15 cellular contexts compared by ENCODE assay signal in genomic region chr5:124156408-124157027, GRCh38.
DNase-seq lines count a peak whose midpoint lies in the region; ATAC-seq and TF ChIP-seq lines count a peak whose summit lies in the region.
"Had no signal": no experiment of that assay in that cellular context is flagged by ENCODE, and none has a peak within 500 bp of the region (broad histone marks: within the 10 kb centered on the region; RNA-seq: fewer than 3 reads in every experiment).

No MANE protein-coding gene starts in this region.

- CTCF ChIA-PET in A673 (lab: Charles Lee) = no interaction called here

- peaks cover 22% of the 10 kb centered on the region for H3K9me3 Mint-ChIP-seq in chondrocyte (ENCODE audit: low read depth)
- peaks cover 43% of the 10 kb centered on the region for H3K9me3 Mint-ChIP-seq in neural progenitor cell

- no peak overlapping the region for H2AFZ ChIP-seq in neural progenitor cell (replicated peaks)

- intact Hi-C loops in A673 (cut with micrococcal nuclease; ENCODE audit: unreplicated experiment) = no loop called here
- intact Hi-C loops in left lung (cut with DNase I) = no loop called here

- peaks cover 9% of the 10 kb centered on the region for H3K4me1 Mint-ChIP-seq in chondrocyte (ENCODE audit: low read depth)
- H3K4me1 Mint-ChIP-seq in neural progenitor cell = peaks cover 1% of the 10 kb centered on the region

- H3K4me3 Mint-ChIP-seq in chondrocyte (ENCODE audit: unreplicated experiment) (no peak overlapping the region), neural progenitor cell (no peak overlapping the region)

- POLR2A ChIA-PET in A673 (lab: Charles Lee; ENCODE audit: low non-redundant PET) = no interaction called here

- no peaks in the 10 kb centered on the region for H4K20me1 ChIP-seq in neural progenitor cell (ENCODE audit: low read depth)

- H3K4me1 ChIP-seq in A673 (ENCODE audit: insufficient read depth, low read length, poor library complexity, severe bottlenecking) (no peaks in the 10 kb centered on the region), left lung (peaks cover 3 to 14% of the 10 kb centered on the region in 2 donors), neural progenitor cell (no peaks in the 10 kb centered on the region)
- H3K4me1 ChIP-seq: colonic mucosa had no signal

- in situ Hi-C loops in astrocyte of the spinal cord (cut with HindIII; ENCODE audit: low sequenced_read_pairs) = no loop called here

- ATAC-seq in left lung (peak; percentile 69), GM18505 (IDR thresholded peaks at IDR 0.05; ENCODE audit: unreplicated experiment) (no peak)
- ATAC-seq: foreskin keratinocyte, T-cell had no signal

- H3K36me3 ChIP-seq in A673 (ENCODE audit: insufficient read depth, low read length, poor library complexity, severe bottlenecking) (no peaks in the 10 kb centered on the region), left lung (no peaks in the 10 kb centered on the region), neural progenitor cell (no peaks in the 10 kb centered on the region)
- H3K36me3 ChIP-seq: colonic mucosa had no signal

- H3K27ac ChIP-seq in A673 (ENCODE audit: low read depth, low read length, poor library complexity, severe bottlenecking) (no peak overlapping the region), left lung (no peak overlapping the region), neural progenitor cell (no peak overlapping the region)
- H3K27ac ChIP-seq: colonic mucosa, foreskin keratinocyte, HL-60 had no signal

- TF ChIP-seq POLR2A in GM18505 (IDR thresholded peaks at IDR 0.05; ENCODE audit: borderline replicate concordance, extremely low read depth, insufficient read depth, insufficient read length) = no peak

- H3K27ac Mint-ChIP-seq in chondrocyte (ENCODE audit: unreplicated experiment) (no peak overlapping the region), neural progenitor cell (no peak overlapping the region)

- no peak overlapping the region for H3K9ac ChIP-seq in neural progenitor cell

- H3K4me3 ChIP-seq in A673 (ENCODE audit: low read depth, low read length, poor library complexity, severe bottlenecking) (no peak overlapping the region), astrocyte of the spinal cord (ENCODE audit: low read depth, low read length) (no peak overlapping the region), left lung (no peak overlapping the region), neural progenitor cell (no peak overlapping the region)
- H3K4me3 ChIP-seq: colonic mucosa had no signal

- H3K27me3 ChIP-seq in A673 (replicated peaks; ENCODE audit: insufficient read depth, low read depth, low read length, poor library complexity) (no peaks in the 10 kb centered on the region), left lung (no peaks in the 10 kb centered on the region), neural progenitor cell (no peaks in the 10 kb centered on the region)
- H3K27me3 ChIP-seq: colonic mucosa, foreskin keratinocyte had no signal

- no TSS peak for BruUV-seq in A673 (replicated peaks; lab: Mats Ljungman, UMichigan)

- H3K4me2 ChIP-seq in neural progenitor cell = no peak overlapping the region

- H3K27me3 Mint-ChIP-seq in chondrocyte (ENCODE audit: low read depth) (no peaks in the 10 kb centered on the region), neural progenitor cell (ENCODE audit: insufficient read depth, low read depth) (no peaks in the 10 kb centered on the region)
- H3K27me3 Mint-ChIP-seq: T-cell had no signal

- H3K9me3 ChIP-seq in A673 (ENCODE audit: low read depth, low read length, poor library complexity, severe bottlenecking) (peaks cover 16% of the 10 kb centered on the region), left lung (peaks cover 0 to 39% of the 10 kb centered on the region in 2 donors), neural progenitor cell (ENCODE audit: low read depth) (peaks cover 9% of the 10 kb centered on the region)
- H3K9me3 ChIP-seq: colonic mucosa had no signal

- H3F3A ChIP-seq in neural progenitor cell (ENCODE audit: low read depth) = no peaks in the 10 kb centered on the region

- H3K79me2 ChIP-seq in neural progenitor cell (ENCODE audit: low read depth) = no peaks in the 10 kb centered on the region

- DNase-seq in A673 (ENCODE audit: low spot score) = peak; percentile 9
- DNase-seq in HT1080 (ENCODE audit: low read depth) = peak; percentile 2
- DNase-seq in astrocyte of the spinal cord (ENCODE audit: low read depth, low spot score) = peak; percentile 66
- DNase-seq in left lung = no peak
- no peak for DNase-seq in chondrocyte (ENCODE audit: low spot score)
- DNase-seq in KG1 (lab: John Stamatoyannopoulos, UW) = no peak
- no peak for DNase-seq in neural progenitor cell (ENCODE audit: low spot score)
- DNase-seq: colonic mucosa; foreskin keratinocyte; GOT3; NK-92 treated with Interleukin-12 subunit alpha and Interleukin-12 subunit beta, amount 100 ng/mL, for 24 hours; stimulated activated naive CD4-positive, alpha-beta T cell; T-cell had no signal

- H3K36me3 Mint-ChIP-seq in chondrocyte (ENCODE audit: low read depth) = peaks cover 6% of the 10 kb centered on the region
- H3K36me3 Mint-ChIP-seq in neural progenitor cell = peaks cover 5% of the 10 kb centered on the region
- H3K36me3 Mint-ChIP-seq: T-cell had no signal

- TF ChIP-seq CTCF in A673 (conservative IDR thresholded peaks at IDR 0.05; ENCODE audit: low read depth, low read length) (no peak), astrocyte of the spinal cord (IDR thresholded peaks at IDR 0.05; ENCODE audit: low read depth, low read length) (no peak), left lung (IDR thresholded peaks at IDR 0.05) (no peak), chondrocyte (IDR thresholded peaks at IDR 0.05) (no peak), neural progenitor cell (IDR thresholded peaks at IDR 0.05) (no peak)

Comparison
In these comparisons a context has a peak if more than half of its experiments do, and no peak if none do; other contexts are left out.
1. DNase-seq: peak in A673 (single experiment), HT1080 (single experiment) and astrocyte of the spinal cord (single experiment); none in left lung (0 of 2), chondrocyte (single experiment), KG1 (single experiment) and neural progenitor cell (single experiment).